Comparison of ENCODE assay signal across 14 cellular contexts in genomic region chr5:41893074-41893851, GRCh38. TPM values are rescaled to one million over a fixed set of nuclear protein-coding genes. Genes with fewer than 3 reads are reported as not detected.
DNase-seq lines count a peak whose midpoint lies in the region; ATAC-seq and TF ChIP-seq lines count a peak whose summit lies in the region.
"Had no signal": no experiment of that assay in that cellular context is flagged by ENCODE, and none has a peak within 500 bp of the region (broad histone marks: within the 10 kb centered on the region; RNA-seq: fewer than 3 reads in every experiment).

No MANE protein-coding gene starts in this region.

- H3K27me3 ChIP-seq in DND-41 (ENCODE audit: insufficient read depth, low read length, poor library complexity) (peaks cover 26% of the 10 kb centered on the region), breast epithelium (peaks cover 0 to 6% of the 10 kb centered on the region in 2 donors)

- intact Hi-C loops in breast epithelium (cut with DNase I; ENCODE audit: low total_unique reads): no loop called here

- peak overlapping the region; percentile 38; the same call in 1 of the 2 replicates for H3K4me2 ChIP-seq in DND-41 (ENCODE audit: insufficient read depth, low read length)
- H3K4me2 ChIP-seq: hepatocyte had no signal

- DNase-seq in DND-41 (no peak), breast epithelium (ENCODE audit: low spot score in 2 of 2) (no peak), NCI-H1694 (lab: John Stamatoyannopoulos, UW) (no peak), DMS53 treated with DMSO at 0.1 percent for 48 hours (lab: John Stamatoyannopoulos, UW; ENCODE audit: unreplicated experiment) (no peak)
- DNase-seq in activated CD4-positive, CD25-positive, alpha-beta regulatory T cell treated with anti-CD3 and anti-CD28 coated beads, Interleukin-2, amount 50 U/mL, for 72 hours: no peak
- DNase-seq: activated B cell treated with CpG ODN at 0.5 μM for 24 hours; BE2C; central memory CD4-positive, alpha-beta T cell had no signal

- no peaks in the 10 kb centered on the region for H3K36me3 ChIP-seq in DND-41 (ENCODE audit: insufficient read depth, low read length)
- no peaks in the 10 kb centered on the region for H3K36me3 ChIP-seq in breast epithelium
- H3K36me3 ChIP-seq: BE2C, neutrophil had no signal

- H3K4me3 ChIP-seq in DND-41 (ENCODE audit: low read depth in 1 of 2, low read length in 2 of 2) (0 out of 4 replicates have a peak overlapping the region, but pooled peaks of 1 of the 2 experiments have one; percentile 18), breast epithelium (no peak overlapping the region)
- H3K4me3 ChIP-seq: hepatocyte, lung had no signal

- H3K27ac ChIP-seq in DND-41 (ENCODE audit: low read length) (no peak overlapping the region), breast epithelium (no peak overlapping the region)
- H3K27ac ChIP-seq: hepatocyte, neutrophil had no signal

- no peak for ATAC-seq in DND-41 (ENCODE audit: insufficient read depth, low read depth)
- ATAC-seq in GM18909 (IDR thresholded peaks at IDR 0.05; ENCODE audit: poor library complexity, unreplicated experiment): peak; percentile 61
- peak; percentile 61 for ATAC-seq in HG02588 (IDR thresholded peaks at IDR 0.05; ENCODE audit: unreplicated experiment)
- peak; percentile 67 for ATAC-seq in HG03520 (IDR thresholded peaks at IDR 0.05; ENCODE audit: unreplicated experiment)

- TF ChIP-seq CTCF in DND-41 (IDR thresholded peaks at IDR 0.05; ENCODE audit: borderline replicate concordance, extremely low read depth, low read length, poor library complexity, severe bottlenecking) (no peak), breast epithelium (IDR thresholded peaks at IDR 0.05) (no peak)

- no peak for TF ChIP-seq POLR2A in breast epithelium (IDR thresholded peaks at IDR 0.05)

- H3K9ac ChIP-seq in DND-41 (ENCODE audit: low read depth, low read length): no peak overlapping the region

- no peaks in the 10 kb centered on the region for H3K79me2 ChIP-seq in DND-41 (ENCODE audit: insufficient read depth, low read length)
- H3K79me2 ChIP-seq: hepatocyte had no signal

- H2AFZ ChIP-seq in DND-41 (ENCODE audit: low read depth, low read length): 0 out of 2 replicates have a peak overlapping the region, but pooled peaks have one; percentile 2
- H2AFZ ChIP-seq: hepatocyte had no signal

- H3K9me3 ChIP-seq in DND-41 (ENCODE audit: insufficient read depth, low read length, severe bottlenecking) (no peaks in the 10 kb centered on the region), breast epithelium (no peaks in the 10 kb centered on the region)
- H3K9me3 ChIP-seq: BE2C, neutrophil had no signal

- H3K4me1 ChIP-seq in DND-41 (ENCODE audit: insufficient read depth, low read length): peaks cover 7% of the 10 kb centered on the region; the same call in 1 of the 2 replicates
- H3K4me1 ChIP-seq in breast epithelium: no peaks in the 10 kb centered on the region
- H3K4me1 ChIP-seq: BE2C had no signal

- no peaks in the 10 kb centered on the region for H4K20me1 ChIP-seq in DND-41 (ENCODE audit: insufficient read depth, low read length)

RNA-seq across cellular contexts. Expression of gene RIMOC1, which starts 10.9 kb away (rescaled TPM):
- total RNA-seq in breast epithelium: 10 to 100 TPM; 16.4 to 23.0 (median 21.7) TPM

RNA-seq across cellular contexts. Expression of gene OXCT1, which starts 23.0 kb away (rescaled TPM):
- 10 to 100 TPM; 19.3 to 49.4 (median 21.8) TPM for total RNA-seq in breast epithelium

RNA-seq across cellular contexts. Expression of gene FBXO4, which starts 31.8 kb away (rescaled TPM):
- total RNA-seq in breast epithelium: 10 to 100 TPM; 13.6 to 34.7 (median 16.7) TPM
